ENCODE assay signal across 8 cellular contexts in the genomic region with DNA sequence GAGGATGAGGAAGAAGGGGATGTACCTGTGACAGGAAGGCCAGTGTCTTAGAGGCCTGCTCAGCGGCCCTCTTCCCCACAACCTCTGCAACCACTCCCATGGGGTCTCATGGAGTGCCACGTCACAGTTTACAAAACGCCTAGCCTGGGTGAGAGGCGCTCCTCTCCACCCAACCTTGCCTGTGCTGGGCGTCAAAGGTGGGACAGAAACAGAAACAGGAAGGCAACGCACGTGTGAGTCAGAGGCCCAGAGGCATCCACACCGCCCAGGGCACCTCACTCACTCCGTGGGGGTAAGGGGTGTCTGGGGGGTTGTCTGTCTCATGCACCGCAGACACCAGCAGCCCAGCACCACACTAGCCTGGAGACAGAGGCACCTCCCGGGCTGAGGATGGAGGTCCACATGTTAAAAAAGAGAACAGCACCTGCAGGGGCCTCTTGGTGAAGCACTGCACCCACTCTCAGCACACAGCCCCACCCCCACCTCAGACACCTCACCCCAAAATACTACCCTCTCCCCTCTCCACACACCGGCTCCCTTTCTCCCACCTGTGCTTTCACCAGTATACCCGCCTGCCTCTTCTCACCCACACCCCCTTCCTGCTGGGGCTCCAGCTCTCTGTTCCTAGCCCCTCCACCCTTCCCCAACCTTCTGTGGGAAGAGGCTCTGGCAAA. TPM values are rescaled to one million over a fixed set of nuclear protein-coding genes. Genes with fewer than 3 reads are reported as not detected.
DNase-seq lines count a peak whose midpoint lies in the region; ATAC-seq, FAIRE-seq and TF ChIP-seq lines count a peak whose summit lies in the region.

No MANE protein-coding gene starts in this region.

- no peaks in the 10 kb centered on the region for H3K36me3 Mint-ChIP-seq in activated T-cell treated with anti-CD3 and anti-CD28 coated beads, Interleukin-2, amount 50 U/mL, for 72 hours (ENCODE audit: insufficient read depth in 2 of 2)

- no peaks in the 10 kb centered on the region for H3K27me3 Mint-ChIP-seq in activated T-cell treated with anti-CD3 and anti-CD28 coated beads, Interleukin-2, amount 50 U/mL, for 72 hours (ENCODE audit: low read depth)

- FAIRE-seq in GM19239 (lab: Jason Lieb, UNC): peak; percentile 72

- H3K27me3 ChIP-seq in esophagus muscularis mucosa: no peaks in the 10 kb centered on the region

- no peaks in the 10 kb centered on the region for H3K9me3 Mint-ChIP-seq in activated T-cell treated with anti-CD3 and anti-CD28 coated beads, Interleukin-2, amount 50 U/mL, for 72 hours

- CTCF ChIA-PET in HEK293T (lab: Yijun Ruan, JAX): no interaction called here

- H3K4me3 Mint-ChIP-seq in activated T-cell treated with anti-CD3 and anti-CD28 coated beads, Interleukin-2, amount 50 U/mL, for 72 hours: peak overlapping the region; percentile 62 to 66

- peaks cover 26 to 44% (median 37%) of the 10 kb centered on the region in 4 donors for H3K4me1 ChIP-seq in esophagus muscularis mucosa

- intact Hi-C loops in esophagus muscularis mucosa (cut with DNase I): loop anchor here (2.0 to 10.0 kb wide), 3 partner anchors 55 to 347 kb away; no protein-coding TSS in a partner anchor

- POLR2A ChIA-PET in HEK293T (lab: Yijun Ruan, JAX): no interaction called here

- peak; percentile 64 for ATAC-seq in HG03378 (IDR thresholded peaks at IDR 0.05; ENCODE audit: unreplicated experiment)
- ATAC-seq in activated T-cell treated with anti-CD3 and anti-CD28 coated beads, Interleukin-2, amount 50 U/mL, for 72 hours (replicated peaks in 1 of 2): peak; percentile 86 to 88
- ATAC-seq in HG03571 (IDR thresholded peaks at IDR 0.05; ENCODE audit: unreplicated experiment): no peak

- H3K27ac ChIP-seq in esophagus muscularis mucosa (replicated peaks in 1 of 4): peak overlapping the region in 2 of 4 donors; percentile 18 to 71

- no peak for TF ChIP-seq POLR2A in esophagus muscularis mucosa (IDR thresholded peaks at IDR 0.05; ENCODE audit: low read depth)

- peaks cover 24% of the 10 kb centered on the region for H3K4me1 Mint-ChIP-seq in activated T-cell treated with anti-CD3 and anti-CD28 coated beads, Interleukin-2, amount 50 U/mL, for 72 hours (ENCODE audit: low read depth)

- no peaks in the 10 kb centered on the region for H3K9me3 ChIP-seq in esophagus muscularis mucosa

- 78% methylated on average over 10 of the region's 13 CpGs for WGBS in esophagus muscularis mucosa

- H3K4me3 ChIP-seq in esophagus muscularis mucosa: no peak overlapping the region

- no peak for TF ChIP-seq CTCF in esophagus muscularis mucosa (IDR thresholded peaks at IDR 0.05)

- H3K27ac Mint-ChIP-seq in activated T-cell treated with anti-CD3 and anti-CD28 coated beads, Interleukin-2, amount 50 U/mL, for 72 hours: peak overlapping the region; percentile 10

- DNase-seq in GM19239 (ENCODE audit: insufficient read length, low spot score): peak; percentile 57
- DNase-seq in activated T-cell treated with anti-CD3 and anti-CD28 coated beads, Interleukin-2, amount 50 U/mL, for 72 hours: peak; percentile 41 to 68
- DNase-seq in stimulated activated CD4-positive, alpha-beta T cell treated with anti-CD3 and anti-CD28 coated beads, TNF-alpha, amount 100 ng/mL, for 1 hour (ENCODE audit: low read depth in 3 of 3, low spot score in 1 of 3): peak in 2 of 3 donors; percentile 12 to 22
- no peak for DNase-seq in HEK293T (ENCODE audit: extremely low spot score)
- no peak for DNase-seq in esophagus muscularis mucosa (ENCODE audit: extremely low spot score)
- no peak for DNase-seq in activated CD4-positive, CD25-positive, alpha-beta regulatory T cell (lab: John Stamatoyannopoulos, UW)

- no peak for TF ChIP-seq EP300 in esophagus muscularis mucosa (IDR thresholded peaks at IDR 0.05)

- H3K36me3 ChIP-seq in esophagus muscularis mucosa: no peaks in the 10 kb centered on the region

TF ChIP-seq in HEK293T, 16 proteins besides CTCF, POLR2A, EP300 and RAD21:
- no peak for TF ChIP-seq HDGF (IDR thresholded peaks at IDR 0.05; ENCODE audit: borderline replicate concordance)
- TF ChIP-seq FOXK2 (IDR thresholded peaks at IDR 0.05): no peak
- TF ChIP-seq ELF4 (IDR thresholded peaks at IDR 0.05): no peak
- no peak for TF ChIP-seq SUZ12 (IDR thresholded peaks at IDR 0.05)
- no peak for TF ChIP-seq CTBP1 (IDR thresholded peaks at IDR 0.05; ENCODE audit: borderline replicate concordance)
- no peak for TF ChIP-seq ARNT (IDR thresholded peaks at IDR 0.05)
- TF ChIP-seq, protein P1, sequence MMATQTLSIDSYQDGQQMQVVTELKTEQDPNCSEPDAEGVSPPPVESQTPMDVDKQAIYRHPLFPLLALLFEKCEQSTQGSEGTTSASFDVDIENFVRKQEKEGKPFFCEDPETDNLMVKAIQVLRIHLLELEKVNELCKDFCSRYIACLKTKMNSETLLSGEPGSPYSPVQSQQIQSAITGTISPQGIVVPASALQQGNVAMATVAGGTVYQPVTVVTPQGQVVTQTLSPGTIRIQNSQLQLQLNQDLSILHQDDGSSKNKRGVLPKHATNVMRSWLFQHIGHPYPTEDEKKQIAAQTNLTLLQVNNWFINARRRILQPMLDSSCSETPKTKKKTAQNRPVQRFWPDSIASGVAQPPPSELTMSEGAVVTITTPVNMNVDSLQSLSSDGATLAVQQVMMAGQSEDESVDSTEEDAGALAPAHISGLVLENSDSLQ (IDR thresholded peaks at IDR 0.05): no peak
- TF ChIP-seq NFRKB (IDR thresholded peaks at IDR 0.05): no peak
- no peak for TF ChIP-seq SP1 (IDR thresholded peaks at IDR 0.05)
- TF ChIP-seq ZNF384 (IDR thresholded peaks at IDR 0.05): no peak

RNA-seq across cellular contexts. Expression of gene CALML4, which starts 4.7 kb away (rescaled TPM):
- total RNA-seq in activated T-cell treated with anti-CD3 and anti-CD28 coated beads, Interleukin-2, amount 50 U/mL, for 72 hours: 1 to 10 TPM; 6.0 to 7.0 TPM
- total RNA-seq in esophagus muscularis mucosa: 10 to 100 TPM; 14.2 to 45.8 (median 32.1) TPM

RNA-seq across cellular contexts. Expression of gene CLN6, which starts 19.7 kb away (rescaled TPM):
- 10 to 100 TPM; 31.6 to 40.7 TPM for total RNA-seq in activated T-cell treated with anti-CD3 and anti-CD28 coated beads, Interleukin-2, amount 50 U/mL, for 72 hours
- 10 to 100 TPM; 13.4 to 18.2 (median 16.1) TPM for total RNA-seq in esophagus muscularis mucosa

Comparison
In these comparisons a context has a peak if more than half of its experiments do, and no peak if none do; other contexts are left out.
1. DNase-seq: peak in GM19239 (single experiment), activated T-cell treated with anti-CD3 and anti-CD28 coated beads, Interleukin-2, amount 50 U/mL, for 72 hours (2 of 2) and stimulated activated CD4-positive, alpha-beta T cell treated with anti-CD3 and anti-CD28 coated beads, TNF-alpha, amount 100 ng/mL, for 1 hour (2 of 3); none in HEK293T (single experiment), esophagus muscularis mucosa (single experiment) and activated CD4-positive, CD25-positive, alpha-beta regulatory T cell (0 of 4).